ENCODE assay signal across 9 cellular contexts in the genomic region with DNA sequence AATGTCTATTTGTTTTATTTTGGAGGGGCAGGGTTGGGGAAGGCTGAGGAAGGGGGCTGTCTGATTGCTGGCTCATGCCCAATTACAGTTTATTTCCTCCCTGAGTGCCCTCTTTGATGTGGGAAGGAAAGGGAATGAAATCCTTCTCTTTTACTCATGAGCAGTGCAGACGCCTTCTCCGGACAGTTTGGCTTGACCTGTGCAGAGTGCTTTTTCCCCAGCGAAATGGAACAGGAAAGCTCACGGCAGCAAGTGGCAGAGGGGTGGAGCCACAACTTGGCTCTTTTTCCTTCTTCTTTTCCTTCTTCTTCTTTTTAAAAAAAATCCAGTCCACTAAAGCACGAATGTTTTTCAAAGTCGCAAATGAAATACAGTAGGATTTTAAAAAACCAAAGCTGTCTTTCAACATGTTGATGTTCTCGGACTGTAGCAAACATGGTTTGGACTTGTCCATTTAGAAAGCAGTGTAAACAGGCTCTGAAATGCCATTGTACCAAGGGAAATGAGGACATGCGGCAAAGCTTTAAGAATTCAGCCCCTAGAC. TPM values are rescaled to one million over a fixed set of nuclear protein-coding genes. Genes with fewer than 3 reads are reported as not detected.
DNase-seq lines count a peak whose midpoint lies in the region; ATAC-seq and TF ChIP-seq lines count a peak whose summit lies in the region.
"Had no signal": no experiment of that assay in that cellular context is flagged by ENCODE, and none has a peak within 500 bp of the region (broad histone marks: within the 10 kb centered on the region; RNA-seq: fewer than 3 reads in every experiment).

No MANE protein-coding gene starts in this region.

- H3K27me3 ChIP-seq in left ventricle myocardium inferior (ENCODE audit: low read depth) (no peaks in the 10 kb centered on the region), psoas muscle (ENCODE audit: insufficient read depth in 3 of 3, low read length in 2 of 3) (no peaks in the 10 kb centered on the region)

- intact Hi-C loops in left ventricle myocardium inferior (cut with micrococcal nuclease): no loop called here
- intact Hi-C loops in psoas muscle (cut with DNase I): no loop called here

- H3K9me3 Mint-ChIP-seq in WTC11: no peaks in the 10 kb centered on the region

- ATAC-seq in WTC11 (no peak), psoas muscle (peak in 1 of 4 donors; percentile 47), HG02852 (IDR thresholded peaks at IDR 0.05; ENCODE audit: unreplicated experiment) (no peak), esophagus mucosa (no peak), GM18511 (IDR thresholded peaks at IDR 0.05; ENCODE audit: unreplicated experiment) (no peak), GM21367 (IDR thresholded peaks at IDR 0.05; ENCODE audit: unreplicated experiment) (no peak)

- H3K4me1 Mint-ChIP-seq in WTC11: peaks cover 45% of the 10 kb centered on the region

- DNase-seq in GF-D8 (lab: John Stamatoyannopoulos, UW): peak; percentile 56
- DNase-seq in WTC11 (ENCODE audit: low spot score): no peak
- no peak for DNase-seq in left ventricle myocardium inferior
- DNase-seq in psoas muscle: no peak
- DNase-seq: NCI-H345 had no signal

- H3K4me3 Mint-ChIP-seq in WTC11: peak overlapping the region; percentile 20

- H3K27ac ChIP-seq in left ventricle myocardium inferior (replicated peaks): peak overlapping the region; percentile 47
- no peak overlapping the region for H3K27ac ChIP-seq in psoas muscle

- H3K36me3 ChIP-seq in left ventricle myocardium inferior (no peaks in the 10 kb centered on the region), psoas muscle (ENCODE audit: insufficient read depth in 1 of 2, low read depth in 1 of 2) (no peaks in the 10 kb centered on the region)

- H3K4me1 ChIP-seq in left ventricle myocardium inferior (peaks cover 18% of the 10 kb centered on the region), psoas muscle (peaks cover 4% of the 10 kb centered on the region)

- no peaks in the 10 kb centered on the region for H3K27me3 Mint-ChIP-seq in WTC11 (ENCODE audit: low read depth)

- CTCF ChIA-PET in WTC11 (lab: Charles Lee): interaction anchor here (0.6 to 1.2 kb wide), 2 partner anchors 12 to 23 kb away, joined by 3 read pairs; no protein-coding TSS in a partner anchor

- peak overlapping the region; percentile 96 for H3K27ac Mint-ChIP-seq in WTC11

- H3K36me3 Mint-ChIP-seq in WTC11: no peaks in the 10 kb centered on the region

- POLR2A ChIA-PET in WTC11 (lab: Charles Lee): no interaction called here

- WGBS in psoas muscle, 3 donors: 37 to 43% (median 41%) methylated on average over 8 of the region's 8 CpGs

- TF ChIP-seq CTCF in WTC11 (IDR thresholded peaks at IDR 0.05): no peak
- no peak for TF ChIP-seq CTCF in left ventricle myocardium inferior (IDR thresholded peaks at IDR 0.05; ENCODE audit: borderline replicate concordance)
- no peak for TF ChIP-seq CTCF in psoas muscle (IDR thresholded peaks at IDR 0.05)

- no peaks in the 10 kb centered on the region for H3K9me3 ChIP-seq in left ventricle myocardium inferior (replicated peaks)
- H3K9me3 ChIP-seq in psoas muscle: no peaks in the 10 kb centered on the region

- peak overlapping the region; percentile 42 for H3K4me3 ChIP-seq in left ventricle myocardium inferior
- peak overlapping the region; percentile 16 for H3K4me3 ChIP-seq in psoas muscle

TF ChIP-seq in WTC11, 78 proteins besides CTCF, POLR2A, EP300 and RAD21 (continues in another document):
- no peak for TF ChIP-seq ARID4B (CRISPR knock-in tag; IDR thresholded peaks at IDR 0.05; ENCODE audit: borderline replicate concordance)
- TF ChIP-seq RORB (CRISPR knock-in tag; IDR thresholded peaks at IDR 0.05): no peak
- TF ChIP-seq E2F1 (CRISPR knock-in tag; IDR thresholded peaks at IDR 0.05): no peak
- no peak for TF ChIP-seq ATF1 (CRISPR knock-in tag; IDR thresholded peaks at IDR 0.05)
- no peak for TF ChIP-seq FOXP1 (CRISPR knock-in tag; IDR thresholded peaks at IDR 0.05; ENCODE audit: borderline replicate concordance)
- TF ChIP-seq TP53 (CRISPR knock-in tag; IDR thresholded peaks at IDR 0.05): no peak
- no peak for TF ChIP-seq MXD4 (CRISPR knock-in tag; IDR thresholded peaks at IDR 0.05; ENCODE audit: borderline replicate concordance)
- no peak for TF ChIP-seq ZNF532 (CRISPR knock-in tag; IDR thresholded peaks at IDR 0.05; ENCODE audit: borderline replicate concordance)
- TF ChIP-seq ELF4 (CRISPR knock-in tag; IDR thresholded peaks at IDR 0.05; ENCODE audit: low read depth): no peak
- TF ChIP-seq NFATC4 (CRISPR knock-in tag; IDR thresholded peaks at IDR 0.05): no peak
- TF ChIP-seq SMAD3 (CRISPR knock-in tag; IDR thresholded peaks at IDR 0.05; ENCODE audit: borderline replicate concordance): no peak
- TF ChIP-seq RELA (CRISPR knock-in tag; IDR thresholded peaks at IDR 0.05; ENCODE audit: borderline replicate concordance): no peak
- no peak for TF ChIP-seq MYBL2 (CRISPR knock-in tag; IDR thresholded peaks at IDR 0.05)

RNA-seq across cellular contexts. Expression of gene RAB31, which starts 34.6 kb away (rescaled TPM):
- 30.8 to 34.9 TPM (median 32.9 TPM) in 3 replicates for total RNA-seq in WTC11 (2021)
- total RNA-seq in left ventricle myocardium inferior: 12.0 TPM
- total RNA-seq in psoas muscle: 1 to 10 TPM; 5.3 to 8.9 (median 6.6) TPM
- 1 to 10 TPM; 2.2 to 4.1 (median 3.0) TPM for polyA plus RNA-seq in psoas muscle
- 50.0 TPM for total RNA-seq in esophagus mucosa
